23 cellular contexts compared by ENCODE assay signal in the genomic region with DNA sequence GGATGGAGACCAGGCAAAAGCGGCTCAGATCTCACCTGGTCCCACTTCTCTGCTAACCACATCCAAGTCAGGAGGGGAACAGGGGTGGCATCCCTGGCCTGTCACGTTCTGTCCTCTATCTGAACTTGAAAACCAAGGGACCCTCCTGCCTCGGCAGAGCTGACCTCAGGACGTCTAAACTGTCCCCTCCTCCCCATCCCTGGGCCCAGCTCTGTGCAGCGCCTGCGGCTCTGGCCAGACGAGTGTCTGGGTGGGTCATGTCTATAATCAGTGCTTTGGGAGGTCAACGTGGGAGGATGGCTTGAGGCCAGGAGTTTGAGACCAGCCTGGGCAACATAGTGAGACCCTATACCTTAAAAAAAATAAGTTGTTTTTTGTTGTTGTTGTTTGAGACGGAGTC.
"Had no signal": no experiment of that assay in that cellular context is flagged by ENCODE, and none has a peak within 500 bp of the region (broad histone marks: within the 10 kb centered on the region; RNA-seq: fewer than 3 reads in every experiment).

No MANE protein-coding gene starts in this region.

- H3K4me3 ChIP-seq: K562, SJCRH30 had no signal

- H3K9me3 ChIP-seq: SJCRH30 had no signal

- H3K36me3 ChIP-seq: SJCRH30 had no signal

- H3K4me1 ChIP-seq: SJCRH30 had no signal

- H3K27me3 Mint-ChIP-seq: IgD-negative memory B cell had no signal

- DNase-seq: Kasumi-1, MM.1S, NCI-H1092 treated with DMSO at 0.1 percent for 48 hours, NCI-H1436, NCI-H187, NCI-H2029, NCI-H2081 treated with DMSO at 0.1 percent for 48 hours, NCI-H2171, NCI-H226, NCI-H446, NCI-H510A, NCI-H524 treated with DMSO at 0.1 percent for 48 hours, NCI-H69, NCI-H774, RPMI8226, SHP77 treated with DMSO at 0.1 percent for 48 hours, SJCRH30 had no signal

- H3K4me1 Mint-ChIP-seq: IgD-negative memory B cell had no signal

- H3K4me3 Mint-ChIP-seq: IgD-negative memory B cell had no signal

- H3K36me3 Mint-ChIP-seq: IgD-negative memory B cell had no signal

- H3K27ac ChIP-seq: HL-60, KMS-11, SJCRH30 had no signal

- H3K27ac Mint-ChIP-seq: IgD-negative memory B cell had no signal

- ATAC-seq: K562, Right ventricle myocardium inferior, SK-N-SH treated with all-trans-retinoic acid at 6 μM for 48 hours had no signal

- H3K27me3 ChIP-seq: SJCRH30 had no signal
